Comparison of ENCODE assay signal across 16 cellular contexts in genomic region chr10:79437111-79437814, GRCh38. TPM values are rescaled to one million over a fixed set of nuclear protein-coding genes. Genes with fewer than 3 reads are reported as not detected.
A peak's percentile ranks its signal among the peaks of the same experiment; 100 is the strongest.
DNase-seq lines count a peak whose midpoint lies in the region; ATAC-seq and TF ChIP-seq lines count a peak whose summit lies in the region.
"Had no signal": no experiment of that assay in that cellular context is flagged by ENCODE, and none has a peak within 500 bp of the region (broad histone marks: within the 10 kb centered on the region; RNA-seq: fewer than 3 reads in every experiment).

No MANE protein-coding gene starts in this region.

- H3K4me1 Mint-ChIP-seq in activated CD4-positive, alpha-beta T cell treated with anti-CD3 and anti-CD28 coated beads, Interleukin-2, amount 10 ng/mL, durations not matched to agents 24 days and 14 days: peaks cover 12% of the 10 kb centered on the region

- H3K36me3 Mint-ChIP-seq in activated CD4-positive, alpha-beta T cell treated with anti-CD3 and anti-CD28 coated beads, Interleukin-2, amount 10 ng/mL, durations not matched to agents 24 days and 14 days (ENCODE audit: low read depth): no peaks in the 10 kb centered on the region

- H3K27ac Mint-ChIP-seq in activated CD4-positive, alpha-beta T cell treated with anti-CD3 and anti-CD28 coated beads, Interleukin-2, amount 10 ng/mL, durations not matched to agents 24 days and 14 days: peak overlapping the region; percentile 48
- H3K27ac Mint-ChIP-seq: stimulated activated naive CD8-positive, alpha-beta T cell treated with anti-CD3 and anti-CD28 coated beads, Interleukin-15, Interleukin-2, amounts not matched to agents 100 ng/mL and 50 ng/mL, for 24 hours had no signal

- H3K27me3 ChIP-seq in colonic mucosa: no peaks in the 10 kb centered on the region
- H3K27me3 ChIP-seq: adrenal gland, hepatocyte, pancreas had no signal

- intact Hi-C loops in activated CD4-positive, alpha-beta T cell treated with anti-CD3 and anti-CD28 coated beads, Interleukin-2, amount 10 ng/mL, durations not matched to agents 24 days and 14 days (cut with micrococcal nuclease): no loop called here
- intact Hi-C loops in colonic mucosa (cut with DNase I): no loop called here

- 73% methylated on average over 12 of the region's 12 CpGs for WGBS in urinary bladder

- no peaks in the 10 kb centered on the region for H3K9me3 Mint-ChIP-seq in activated CD4-positive, alpha-beta T cell treated with anti-CD3 and anti-CD28 coated beads, Interleukin-2, amount 10 ng/mL, durations not matched to agents 24 days and 14 days
- H3K9me3 Mint-ChIP-seq: endodermal cell; stimulated activated naive CD8-positive, alpha-beta T cell treated with anti-CD3 and anti-CD28 coated beads, Interleukin-15, Interleukin-2, amounts not matched to agents 100 ng/mL and 50 ng/mL, for 24 hours had no signal

- TF ChIP-seq CTCF in colonic mucosa (IDR thresholded peaks at IDR 0.05): no peak
- no peak for TF ChIP-seq CTCF in omental fat pad (IDR thresholded peaks at IDR 0.05)

- H3K36me3 ChIP-seq in colonic mucosa: no peaks in the 10 kb centered on the region
- H3K36me3 ChIP-seq in urinary bladder (ENCODE audit: insufficient read depth): no peaks in the 10 kb centered on the region
- H3K36me3 ChIP-seq: adrenal gland, pancreas had no signal

- no peaks in the 10 kb centered on the region for H3K9me3 ChIP-seq in colonic mucosa
- H3K9me3 ChIP-seq: adrenal gland, pancreas had no signal

- H3K27me3 Mint-ChIP-seq in activated CD4-positive, alpha-beta T cell treated with anti-CD3 and anti-CD28 coated beads, Interleukin-2, amount 10 ng/mL, durations not matched to agents 24 days and 14 days: peaks cover 19% of the 10 kb centered on the region
- H3K27me3 Mint-ChIP-seq: stimulated activated naive CD8-positive, alpha-beta T cell treated with anti-CD3 and anti-CD28 coated beads, Interleukin-15, Interleukin-2, amounts not matched to agents 100 ng/mL and 50 ng/mL, for 24 hours had no signal

- peak overlapping the region; percentile 17 for H3K27ac ChIP-seq in colonic mucosa
- peak overlapping the region; percentile 97 for H3K27ac ChIP-seq in urinary bladder (ENCODE audit: low read depth)
- H3K27ac ChIP-seq: pancreas had no signal

- H3K4me3 ChIP-seq in colonic mucosa (no peak overlapping the region), urinary bladder (ENCODE audit: low read depth, low read length) (no peak overlapping the region)
- H3K4me3 ChIP-seq: adrenal gland, hepatocyte, pancreas had no signal

- H3K4me1 ChIP-seq in colonic mucosa (no peaks in the 10 kb centered on the region), urinary bladder (ENCODE audit: insufficient read depth) (peaks cover 1% of the 10 kb centered on the region)
- H3K4me1 ChIP-seq: pancreas had no signal

- ATAC-seq in omental fat pad (ENCODE audit: low FRiP score): no peak
- ATAC-seq in HG03159 (IDR thresholded peaks at IDR 0.05; ENCODE audit: unreplicated experiment): no peak
- ATAC-seq in GM21619 (IDR thresholded peaks at IDR 0.05; ENCODE audit: unreplicated experiment): no peak
- ATAC-seq: pancreas had no signal

- H3K9ac ChIP-seq in colonic mucosa (ENCODE audit: low read depth in 2 of 2, low read length in 2 of 2): no peak overlapping the region

- H3K4me3 Mint-ChIP-seq in activated CD4-positive, alpha-beta T cell treated with anti-CD3 and anti-CD28 coated beads, Interleukin-2, amount 10 ng/mL, durations not matched to agents 24 days and 14 days: no peak overlapping the region
- H3K4me3 Mint-ChIP-seq: endodermal cell; stimulated activated naive CD8-positive, alpha-beta T cell treated with anti-CD3 and anti-CD28 coated beads, Interleukin-15, Interleukin-2, amounts not matched to agents 100 ng/mL and 50 ng/mL, for 24 hours had no signal

- no peak for DNase-seq in activated CD4-positive, alpha-beta T cell treated with anti-CD3 and anti-CD28 coated beads, Interleukin-2, amount 10 ng/mL, durations not matched to agents 24 days and 14 days
- no peak for DNase-seq in activated CD4-positive, alpha-beta T cell treated with anti-CD3 and anti-CD28 coated beads for 1 hour
- DNase-seq in colonic mucosa (no peak), omental fat pad (ENCODE audit: low spot score) (peak; percentile 21), iPS-NIHi11 (ENCODE audit: low spot score) (no peak)
- DNase-seq: 8988T; endodermal cell; NCI-H1092; stimulated activated CD4-positive, alpha-beta T cell treated with anti-CD3 and anti-CD28 coated beads, Interleukin-4, amount 100 ng/mL, for 24 hours had no signal

RNA-seq across cellular contexts. Expression of gene ZCCHC24, which starts 8.2 kb away (rescaled TPM):
- total RNA-seq in activated CD4-positive, alpha-beta T cell treated with anti-CD3 and anti-CD28 coated beads, Interleukin-2, amount 10 ng/mL, durations not matched to agents 24 days and 14 days: 0.66 and 1.4 TPM in 2 replicates
- total RNA-seq in colonic mucosa (10 to 100 TPM in 1 of 2 donors, 1 to 10 TPM in 1; 4.6 to 19.1 TPM), omental fat pad (10 to 100 TPM; 47.1 to 73.6 (median 55.5) TPM), urinary bladder (43.5 TPM)
- 98.2 TPM for polyA plus RNA-seq in urinary bladder
